Comparison of ENCODE assay signal across 2 cellular contexts in genomic region chr2:16625759-16626158, GRCh38.
TF ChIP-seq lines count a peak whose summit lies in the region.

No MANE protein-coding gene starts in this region.

TF ChIP-seq in GM12878, 131 proteins besides CTCF, POLR2A, EP300 and RAD21 (continued from another document):
- TF ChIP-seq PAX5 (IDR thresholded peaks at IDR 0.05; ENCODE audit: borderline replicate concordance, low read depth, low read length) (peak; percentile 93), EED (IDR thresholded peaks at IDR 0.05; ENCODE audit: low read depth) (0 out of 2 replicates have a peak, but pooled peaks have one; percentile 37), REST (IDR thresholded peaks at IDR 0.05; ENCODE audit: low read depth, low read length) (no peak), MEF2A (IDR thresholded peaks at IDR 0.05; ENCODE audit: insufficient read depth, low read depth, low read length) (no peak), CBFB (IDR thresholded peaks at IDR 0.05; ENCODE audit: low read depth) (0 out of 2 replicates have a peak, but pooled peaks have one; percentile 19), ETV6 (conservative IDR thresholded peaks at IDR 0.05 in 1 of 2, IDR thresholded peaks at IDR 0.05 in 1 of 2; ENCODE audit: borderline replicate concordance in 1 of 2, low read depth in 1 of 2) (0 out of 4 replicates have a peak, but pooled peaks of 1 of the 2 experiments have one; percentile 41), NBN (IDR thresholded peaks at IDR 0.05) (0 out of 2 replicates have a peak, but pooled peaks have one; percentile 11), RUNX3 (IDR thresholded peaks at IDR 0.05; ENCODE audit: low read length) (peak; percentile 91), MEF2B (IDR thresholded peaks at IDR 0.05; ENCODE audit: partially characterized antibody, poor library complexity, severe bottlenecking) (no peak), PAX8 (IDR thresholded peaks at IDR 0.05) (peak; percentile 97), ZNF217 (IDR thresholded peaks at IDR 0.05) (peak; percentile 74; the same call in 1 of the 2 replicates), JUNB (IDR thresholded peaks at IDR 0.05) (peak; percentile 16; the same call in 1 of the 2 replicates), NR2F1 (conservative IDR thresholded peaks at IDR 0.05) (peak; percentile 38; the same call in 1 of the 2 replicates), NFIC (IDR thresholded peaks at IDR 0.05; ENCODE audit: low read depth, low read length) (0 out of 2 replicates have a peak, but pooled peaks have one; percentile 55), MXI1 (IDR thresholded peaks at IDR 0.05; ENCODE audit: low read depth, low read length) (no peak)

TF ChIP-seq in SK-N-SH, 30 proteins besides CTCF, POLR2A, EP300 and RAD21:
- no peak for TF ChIP-seq IRF3 (IDR thresholded peaks at IDR 0.05; ENCODE audit: low read depth, low read length)
TF ChIP-seq in SK-N-SH: peak in this region for 0.
